In genomic region chr18:56748698-56749268, GRCh38 we compare ENCODE assay signal across 8 cellular contexts.
DNase-seq lines count a peak whose midpoint lies in the region; TF ChIP-seq lines count a peak whose summit lies in the region.

No MANE protein-coding gene starts in this region.

- peak; percentile 53 for TF ChIP-seq CTCF in cardiac fibroblast (IDR thresholded peaks at IDR 0.05; ENCODE audit: low read depth, low read length)

- H3K36me3 ChIP-seq in MG63: no peaks in the 10 kb centered on the region

- no peaks in the 10 kb centered on the region for H3K27me3 ChIP-seq in MG63

- no peaks in the 10 kb centered on the region for H3K9me3 ChIP-seq in MG63

- no peak overlapping the region for H3K4me3 ChIP-seq in cardiac fibroblast (replicated peaks in 1 of 2; ENCODE audit: low read depth in 2 of 2, low read length in 2 of 2)
- no peak overlapping the region for H3K4me3 ChIP-seq in MG63

- peak; percentile 37 for DNase-seq in AG20443 (ENCODE audit: low spot score)
- DNase-seq in HCEC 1CT: peak; percentile 27
- peak; percentile 53 for DNase-seq in NCI-H748 (lab: John Stamatoyannopoulos, UW; ENCODE audit: unreplicated experiment)
- DNase-seq in cardiac fibroblast (ENCODE audit: low read depth in 2 of 2): peak; percentile 65 to 67
- DNase-seq in medulla oblongata (ENCODE audit: extremely low spot score): peak; percentile 72
- no peak for DNase-seq in stimulated activated CD8-positive, alpha-beta memory T cell treated with anti-CD3 and anti-CD28 coated beads, Interleukin-4, amount 100 ng/mL, for 48 hours
- DNase-seq in activated CD4-positive, alpha-beta T cell treated with anti-CD3 and anti-CD28 coated beads for 4 hours: no peak
- DNase-seq in MG63: no peak

Comparison
In these comparisons a context has a peak if more than half of its experiments do, and no peak if none do; other contexts are left out.
1. DNase-seq: peak in AG20443 (single experiment), HCEC 1CT (single experiment), NCI-H748 (single experiment), cardiac fibroblast (2 of 2) and medulla oblongata (single experiment); none in stimulated activated CD8-positive, alpha-beta memory T cell treated with anti-CD3 and anti-CD28 coated beads, Interleukin-4, amount 100 ng/mL, for 48 hours (single experiment), activated CD4-positive, alpha-beta T cell treated with anti-CD3 and anti-CD28 coated beads for 4 hours (0 of 2) and MG63 (single experiment).